27 cellular contexts compared by ENCODE assay signal in genomic region chr3:16328124-16328523, GRCh38.
DNase-seq lines count a peak whose midpoint lies in the region; ATAC-seq and TF ChIP-seq lines count a peak whose summit lies in the region.
"Had no signal": no experiment of that assay in that cellular context is flagged by ENCODE, and none has a peak within 500 bp of the region (broad histone marks: within the 10 kb centered on the region; RNA-seq: fewer than 3 reads in every experiment).

No MANE protein-coding gene starts in this region.

- CTCF ChIA-PET in CD4-positive, alpha-beta T cell (lab: Charles Lee), result no interaction called here

- H3K27me3 ChIP-seq in CD4-positive, alpha-beta T cell (ENCODE audit: control insufficient read depth, insufficient read depth, low read length), result no peaks in the 10 kb centered on the region
- H3K27me3 ChIP-seq: foreskin keratinocyte, heart right ventricle had no signal

- H3K27ac ChIP-seq in CD4-positive, alpha-beta T cell (ENCODE audit: low read depth, low read length), result no peak overlapping the region
- H3K27ac ChIP-seq: coronary artery, foreskin keratinocyte, heart right ventricle, lower lobe of right lung had no signal

- POLR2A ChIA-PET in CD4-positive, alpha-beta T cell (lab: Charles Lee), result interaction anchor here (0.5 to 1.4 kb wide), 2 partner anchors 42 to 223 kb away, joined by 3 read pairs; no protein-coding TSS in a partner anchor

- no peaks in the 10 kb centered on the region for H3K27me3 Mint-ChIP-seq in CD4-positive, alpha-beta T cell
- peaks cover 3% of the 10 kb centered on the region for H3K27me3 Mint-ChIP-seq in nephron progenitor cell (ENCODE audit: low read depth, poor library complexity)
- no peaks in the 10 kb centered on the region for H3K27me3 Mint-ChIP-seq in T-helper 2 cell treated with Interferon-gamma antibody and Interleukin-4, amounts not matched to agents 5 μg/mL and 100 μg/mL, for 36 hours (ENCODE audit: low read depth)
- H3K27me3 Mint-ChIP-seq: CD4-positive, CD25-positive, alpha-beta regulatory T cell; stimulated activated memory B cell treated with anti-CD40 and anti-IgM and Interleukin-4, amounts not matched to agents 10 μg/mL and 1 μg/mL and 100 μg/mL, for 72 hours had no signal

- peak overlapping the region; percentile 55 for H3K27ac Mint-ChIP-seq in CD4-positive, alpha-beta T cell
- H3K27ac Mint-ChIP-seq in activated naive CD4-positive, alpha-beta T cell treated with anti-CD3 and anti-CD28 coated beads, Interleukin-2, amount 50 U/mL, for 72 hours, result peak overlapping the region; percentile 85 to 88
- peak overlapping the region; percentile 95 for H3K27ac Mint-ChIP-seq in nephron progenitor cell
- H3K27ac Mint-ChIP-seq in T-helper 2 cell treated with Interferon-gamma antibody and Interleukin-4, amounts not matched to agents 5 μg/mL and 100 μg/mL, for 36 hours, result no peak overlapping the region
- H3K27ac Mint-ChIP-seq: stimulated activated memory B cell treated with anti-CD40 and anti-IgM and Interleukin-4, amounts not matched to agents 10 μg/mL and 1 μg/mL and 100 μg/mL, for 72 hours had no signal

- peaks cover 18% of the 10 kb centered on the region for H3K9me3 ChIP-seq in CD4-positive, alpha-beta T cell (ENCODE audit: control insufficient read depth, low read length)

- TF ChIP-seq CTCF in CD4-positive, alpha-beta T cell (IDR thresholded peaks at IDR 0.05), result no peak
- TF ChIP-seq CTCF in nephron progenitor cell (IDR thresholded peaks at IDR 0.05), result no peak

- peak; percentile 51 for DNase-seq in activated CD8-positive, alpha-beta memory T cell treated with anti-CD3 and anti-CD28 coated beads for 24 hours
- DNase-seq in activated CD8-positive, alpha-beta memory T cell treated with anti-CD3 and anti-CD28 coated beads, Interleukin-2, amount 50 U/mL, for 48 hours, result no peak
- DNase-seq in CD4-positive, alpha-beta T cell, result no peak
- DNase-seq in activated naive CD4-positive, alpha-beta T cell treated with anti-CD3 and anti-CD28 coated beads, Interleukin-2, amount 50 U/mL, for 72 hours (ENCODE audit: low spot score in 2 of 2), result no peak
- DNase-seq in nephron progenitor cell, result no peak
- no peak for DNase-seq in stimulated activated naive CD4-positive, alpha-beta T cell treated with Interleukin-2 at 50 U/mL for 16 hours (lab: John Stamatoyannopoulos, UW)
- no peak for DNase-seq in T-helper 2 cell treated with Interferon-gamma antibody and Interleukin-4, amounts not matched to agents 5 μg/mL and 100 μg/mL, for 36 hours (ENCODE audit: low spot score)
- DNase-seq: activated effector memory CD4-positive, alpha-beta T cell treated with anti-CD3 and anti-CD28 coated beads, Interleukin-2, amount 50 U/mL, for 16 hours; anterior cingulate cortex; CD4-positive, CD25-positive, alpha-beta regulatory T cell; foreskin keratinocyte; heart right ventricle; Kasumi-1; lower lobe of right lung; NCI-H1436 treated with DMSO at 0.1 percent for 48 hours; NCI-H2107; NCI-H748 treated with DMSO at 0.1 percent for 48 hours; posterior cingulate gyrus; RPMI8226; stimulated activated CD4-positive, alpha-beta T cell treated with anti-CD3 and anti-CD28 coated beads, Interleukin-4, amount 100 ng/mL, for 24 hours; T-helper 1 cell had no signal

- peaks cover 12% of the 10 kb centered on the region for H3K9me3 Mint-ChIP-seq in CD4-positive, alpha-beta T cell
- peaks cover 9 to 16% of the 10 kb centered on the region in 2 donors for H3K9me3 Mint-ChIP-seq in activated naive CD4-positive, alpha-beta T cell treated with anti-CD3 and anti-CD28 coated beads, Interleukin-2, amount 50 U/mL, for 72 hours
- H3K9me3 Mint-ChIP-seq in nephron progenitor cell, result peaks cover 45% of the 10 kb centered on the region
- peaks cover 16% of the 10 kb centered on the region for H3K9me3 Mint-ChIP-seq in T-helper 2 cell treated with Interferon-gamma antibody and Interleukin-4, amounts not matched to agents 5 μg/mL and 100 μg/mL, for 36 hours

- ATAC-seq in CD4-positive, alpha-beta T cell (ENCODE audit: poor library complexity), result no peak
- ATAC-seq in activated naive CD4-positive, alpha-beta T cell treated with anti-CD3 and anti-CD28 coated beads, Interleukin-2, amount 50 U/mL, for 72 hours, result peak in 1 of 2 donors; percentile 4
- ATAC-seq in GM18870 (IDR thresholded peaks at IDR 0.05; ENCODE audit: unreplicated experiment), result no peak
- ATAC-seq: esophagus mucosa; foreskin keratinocyte; lower lobe of right lung; sciatic nerve; stimulated activated memory B cell treated with anti-CD40 and anti-IgM and Interleukin-4, amounts not matched to agents 10 μg/mL and 1 μg/mL and 100 μg/mL, for 72 hours had no signal

- intact Hi-C loops in CD4-positive, alpha-beta T cell (cut with DNase I, micrococcal nuclease), result loop anchor here in 1 of 2 experiments (10.0 kb wide), 1 partner anchor 53 kb away; no protein-coding TSS in a partner anchor

- no peak overlapping the region for H3K4me3 Mint-ChIP-seq in CD4-positive, alpha-beta T cell
- no peak overlapping the region for H3K4me3 Mint-ChIP-seq in nephron progenitor cell
- no peak overlapping the region for H3K4me3 Mint-ChIP-seq in T-helper 2 cell treated with Interferon-gamma antibody and Interleukin-4, amounts not matched to agents 5 μg/mL and 100 μg/mL, for 36 hours
- H3K4me3 Mint-ChIP-seq: CD4-positive, CD25-positive, alpha-beta regulatory T cell; neural crest cell; stimulated activated memory B cell treated with anti-CD40 and anti-IgM and Interleukin-4, amounts not matched to agents 10 μg/mL and 1 μg/mL and 100 μg/mL, for 72 hours had no signal

- H3K4me1 Mint-ChIP-seq in CD4-positive, alpha-beta T cell (ENCODE audit: low read depth), result peaks cover 28% of the 10 kb centered on the region
- H3K4me1 Mint-ChIP-seq in nephron progenitor cell, result peaks cover 25% of the 10 kb centered on the region
- H3K4me1 Mint-ChIP-seq in T-helper 2 cell treated with Interferon-gamma antibody and Interleukin-4, amounts not matched to agents 5 μg/mL and 100 μg/mL, for 36 hours (ENCODE audit: low read depth), result peaks cover 5% of the 10 kb centered on the region
- H3K4me1 Mint-ChIP-seq: stimulated activated memory B cell treated with anti-CD40 and anti-IgM and Interleukin-4, amounts not matched to agents 10 μg/mL and 1 μg/mL and 100 μg/mL, for 72 hours had no signal

- H3K36me3 Mint-ChIP-seq in CD4-positive, alpha-beta T cell (ENCODE audit: low read depth), result peaks cover 100% of the 10 kb centered on the region
- H3K36me3 Mint-ChIP-seq in activated naive CD4-positive, alpha-beta T cell treated with anti-CD3 and anti-CD28 coated beads, Interleukin-2, amount 50 U/mL, for 72 hours, result peaks cover 30 to 52% of the 10 kb centered on the region in 2 donors
- peaks cover 54% of the 10 kb centered on the region for H3K36me3 Mint-ChIP-seq in nephron progenitor cell (ENCODE audit: low read depth)
- H3K36me3 Mint-ChIP-seq in T-helper 2 cell treated with Interferon-gamma antibody and Interleukin-4, amounts not matched to agents 5 μg/mL and 100 μg/mL, for 36 hours (ENCODE audit: low read depth), result peaks cover 74% of the 10 kb centered on the region
